In the genomic region with DNA sequence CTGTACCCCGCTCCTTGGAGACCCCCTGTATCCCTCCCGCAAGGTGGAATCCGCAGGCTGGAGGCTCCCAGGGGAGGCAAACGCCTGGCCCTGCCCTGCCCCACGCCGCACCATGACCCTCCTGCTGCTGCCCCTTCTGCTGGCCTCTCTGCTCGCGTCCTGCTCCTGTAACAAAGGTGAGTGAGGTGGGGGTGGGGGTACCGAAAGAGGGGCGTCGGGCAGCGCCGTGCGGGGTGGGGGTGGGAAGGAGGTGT, we compare ENCODE assay signal across 8 cellular contexts. TPM values are rescaled to one million over a fixed set of nuclear protein-coding genes. Genes with fewer than 3 reads are reported as not detected.
DNase-seq lines count a peak whose midpoint lies in the region; ATAC-seq, FAIRE-seq and TF ChIP-seq lines count a peak whose summit lies in the region.

No MANE protein-coding gene starts in this region.

- peak overlapping the region; percentile 88 to 92 for H3K27ac ChIP-seq in kidney (ENCODE audit: low read depth in 2 of 2, low read length in 2 of 2)
- peak overlapping the region; percentile 24 to 82 for H3K27ac ChIP-seq in testis

- no peak for DNase-seq in T-helper 2 cell treated with Interferon-gamma antibody and Interleukin-4, amounts not matched to agents 5 μg/mL and 100 μg/mL, for 36 hours (ENCODE audit: low spot score)
- DNase-seq in T-helper 2 cell (no peak), kidney (no peak), testis (no peak), SIG-M5 treated with dmso at 0.1 percent for 504 hours (lab: John Stamatoyannopoulos, UW; ENCODE audit: unreplicated experiment) (no peak), NCI-H2196 treated with DMSO at 0.1 percent for 48 hours (lab: John Stamatoyannopoulos, UW; ENCODE audit: unreplicated experiment) (no peak), NCI-H2227 (lab: John Stamatoyannopoulos, UW; ENCODE audit: unreplicated experiment) (no peak)
- no peak for DNase-seq in activated naive CD4-positive, alpha-beta T cell treated with anti-CD3 and anti-CD28 coated beads, Interleukin-2, amount 50 U/mL, for 72 hours (ENCODE audit: low spot score in 2 of 2)

- peaks cover 28% of the 10 kb centered on the region for H3K4me1 Mint-ChIP-seq in T-helper 2 cell treated with Interferon-gamma antibody and Interleukin-4, amounts not matched to agents 5 μg/mL and 100 μg/mL, for 36 hours (ENCODE audit: low read depth)

- peak; percentile 15 to 41 for ATAC-seq in activated naive CD4-positive, alpha-beta T cell treated with anti-CD3 and anti-CD28 coated beads, Interleukin-2, amount 50 U/mL, for 72 hours

- no peaks in the 10 kb centered on the region for H3K27me3 ChIP-seq in testis

- no peaks in the 10 kb centered on the region for H3K27me3 Mint-ChIP-seq in T-helper 2 cell treated with Interferon-gamma antibody and Interleukin-4, amounts not matched to agents 5 μg/mL and 100 μg/mL, for 36 hours (ENCODE audit: low read depth)

- no peaks in the 10 kb centered on the region for H3K9me3 Mint-ChIP-seq in T-helper 2 cell treated with Interferon-gamma antibody and Interleukin-4, amounts not matched to agents 5 μg/mL and 100 μg/mL, for 36 hours
- no peaks in the 10 kb centered on the region for H3K9me3 Mint-ChIP-seq in activated naive CD4-positive, alpha-beta T cell treated with anti-CD3 and anti-CD28 coated beads, Interleukin-2, amount 50 U/mL, for 72 hours

- H3K36me3 ChIP-seq in kidney (ENCODE audit: control insufficient read depth in 1 of 2, insufficient read depth in 2 of 2, low read length in 2 of 2): peaks cover 14 to 24% of the 10 kb centered on the region in 2 donors
- H3K36me3 ChIP-seq in testis (ENCODE audit: low read depth, missing control alignments): no peaks in the 10 kb centered on the region

- H3K4me1 ChIP-seq in kidney (ENCODE audit: control insufficient read depth in 1 of 2, insufficient read depth in 1 of 2, low read depth in 1 of 2, low read length in 2 of 2): peaks cover 0 to 23% of the 10 kb centered on the region in 2 donors
- peaks cover 17% of the 10 kb centered on the region for H3K4me1 ChIP-seq in testis

- TF ChIP-seq CTCF in kidney (IDR thresholded peaks at IDR 0.05; ENCODE audit: borderline replicate concordance, extremely low read depth, insufficient read depth) (no peak), testis (IDR thresholded peaks at IDR 0.05) (no peak)

- H3K4me3 ChIP-seq in kidney (ENCODE audit: low read length in 2 of 2) (peak overlapping the region; percentile 80 to 91), testis (peak overlapping the region; percentile 57 to 73)

- peak overlapping the region; percentile 96 for H3K4me3 Mint-ChIP-seq in T-helper 2 cell treated with Interferon-gamma antibody and Interleukin-4, amounts not matched to agents 5 μg/mL and 100 μg/mL, for 36 hours

- no peak for FAIRE-seq in kidney (lab: Jason Lieb, UNC)

- no peak for TF ChIP-seq POLR2A in testis (IDR thresholded peaks at IDR 0.05)

- H3K27ac Mint-ChIP-seq in T-helper 2 cell treated with Interferon-gamma antibody and Interleukin-4, amounts not matched to agents 5 μg/mL and 100 μg/mL, for 36 hours: peak overlapping the region; percentile 92
- H3K27ac Mint-ChIP-seq in activated naive CD4-positive, alpha-beta T cell treated with anti-CD3 and anti-CD28 coated beads, Interleukin-2, amount 50 U/mL, for 72 hours: peak overlapping the region; percentile 45 to 96

- H3K9ac ChIP-seq in kidney (ENCODE audit: low read length in 2 of 2): peak overlapping the region; percentile 57 to 97

- WGBS in testis, 2 donors: 0 to 1% methylated on average over 7 to 14 of the region's 14 CpGs

- intact Hi-C loops in kidney (cut with DNase I): no loop called here
- intact Hi-C loops in testis (cut with DNase I; ENCODE audit: low total_unique reads): no loop called here

- H3K36me3 Mint-ChIP-seq in T-helper 2 cell treated with Interferon-gamma antibody and Interleukin-4, amounts not matched to agents 5 μg/mL and 100 μg/mL, for 36 hours (ENCODE audit: low read depth): peaks cover 34% of the 10 kb centered on the region
- no peaks in the 10 kb centered on the region for H3K36me3 Mint-ChIP-seq in activated naive CD4-positive, alpha-beta T cell treated with anti-CD3 and anti-CD28 coated beads, Interleukin-2, amount 50 U/mL, for 72 hours

- no peaks in the 10 kb centered on the region for H3K9me3 ChIP-seq in kidney (ENCODE audit: control insufficient read depth in 1 of 2, low read length in 2 of 2)
- no peaks in the 10 kb centered on the region for H3K9me3 ChIP-seq in testis

RNA-seq across cellular contexts. Expression of gene CLSTN3, which starts 0.3 kb away (rescaled TPM):
- 10 to 100 TPM; 36.8 to 57.0 TPM for total RNA-seq in activated naive CD4-positive, alpha-beta T cell treated with anti-CD3 and anti-CD28 coated beads, Interleukin-2, amount 50 U/mL, for 72 hours
- 64.2 TPM for total RNA-seq in kidney
- 33.0 TPM for polyA plus RNA-seq in kidney (ENCODE audit: insufficient read depth, low read depth, low replicate concordance)
- 10 to 100 TPM; 18.8 to 22.7 TPM for total RNA-seq in testis
- polyA plus RNA-seq in testis (ENCODE audit: insufficient read depth, low read depth, low replicate concordance): 19.9 TPM

RNA-seq across cellular contexts. Expression of gene RBP5, which starts 1.8 kb away (rescaled TPM):
- not detected for total RNA-seq in activated naive CD4-positive, alpha-beta T cell treated with anti-CD3 and anti-CD28 coated beads, Interleukin-2, amount 50 U/mL, for 72 hours
- 74.6 TPM for total RNA-seq in kidney
- 609 TPM for polyA plus RNA-seq in kidney (ENCODE audit: insufficient read depth, low read depth, low replicate concordance)
- 1 to 10 TPM; 1.1 to 4.0 TPM for total RNA-seq in testis
- 11.8 TPM for polyA plus RNA-seq in testis (ENCODE audit: insufficient read depth, low read depth, low replicate concordance)

RNA-seq across cellular contexts. Expression of gene C1RL, which starts 21.4 kb away (rescaled TPM):
- 10 to 100 TPM; 18.6 to 21.8 TPM for total RNA-seq in activated naive CD4-positive, alpha-beta T cell treated with anti-CD3 and anti-CD28 coated beads, Interleukin-2, amount 50 U/mL, for 72 hours
- total RNA-seq in kidney (147 TPM), testis (10 to 100 TPM; 23.9 to 31.8 TPM)
- polyA plus RNA-seq in kidney (ENCODE audit: insufficient read depth, low read depth, low replicate concordance) (25.2 TPM), testis (ENCODE audit: insufficient read depth, low read depth, low replicate concordance) (19.8 TPM)

RNA-seq across cellular contexts. Expression of gene C1R, which starts 38.2 kb away (rescaled TPM):
- total RNA-seq in activated naive CD4-positive, alpha-beta T cell treated with anti-CD3 and anti-CD28 coated beads, Interleukin-2, amount 50 U/mL, for 72 hours: 1 to 10 TPM; 3.9 to 5.6 TPM
- total RNA-seq in kidney (514 TPM), testis (100 to 1,000 TPM in 1 of 2 donors, 10 to 100 TPM in 1; 51.4 to 174 TPM)
- polyA plus RNA-seq in kidney (ENCODE audit: insufficient read depth, low read depth, low replicate concordance) (183 TPM), testis (ENCODE audit: insufficient read depth, low read depth, low replicate concordance) (330 TPM)

RNA-seq across cellular contexts. Expression of gene PEX5, which starts 59.0 kb away (rescaled TPM):
- total RNA-seq in activated naive CD4-positive, alpha-beta T cell treated with anti-CD3 and anti-CD28 coated beads, Interleukin-2, amount 50 U/mL, for 72 hours: 10 to 100 TPM; 18.1 to 37.4 TPM
- total RNA-seq in kidney: 42.3 TPM
- 30.8 TPM for polyA plus RNA-seq in kidney (ENCODE audit: insufficient read depth, low read depth, low replicate concordance)
- total RNA-seq in testis: 100 to 1,000 TPM; 121 to 134 TPM
- polyA plus RNA-seq in testis (ENCODE audit: insufficient read depth, low read depth, low replicate concordance): 120 TPM

Comparison
In these comparisons a context has a peak if more than half of its experiments do, and no peak if none do; other contexts are left out.
1. RNA of gene RBP5, which starts 1.8 kb away (total RNA-seq): 74.6 TPM in kidney (single experiment); 1.1 to 4.0 TPM in testis and not detected in activated naive CD4-positive, alpha-beta T cell treated with anti-CD3 and anti-CD28 coated beads, Interleukin-2, amount 50 U/mL, for 72 hours; every median in the first group is over 10 times any median in the second.